Comparison of ENCODE assay signal across 19 cellular contexts in the genomic region with DNA sequence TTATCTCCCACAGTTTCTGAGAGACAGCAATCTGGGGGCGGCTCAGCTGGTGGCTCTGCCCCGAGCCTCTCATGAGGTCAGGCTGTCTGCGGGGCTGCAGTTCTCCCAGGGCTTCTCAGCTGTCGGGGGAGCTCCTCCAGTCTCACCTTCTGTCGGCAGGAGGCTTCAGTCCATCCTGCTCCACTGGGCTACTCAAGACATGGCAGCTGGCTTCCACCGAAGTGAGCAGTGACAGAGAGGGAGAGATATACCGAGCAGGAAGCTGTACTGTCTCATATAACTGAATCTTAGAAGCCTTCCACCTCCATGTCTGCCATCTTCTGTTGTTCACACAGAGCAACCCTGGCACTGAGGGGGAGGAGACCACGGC.
A peak's percentile ranks its signal among the peaks of the same experiment; 100 is the strongest.
DNase-seq lines count a peak whose midpoint lies in the region; ATAC-seq and TF ChIP-seq lines count a peak whose summit lies in the region.
"Had no signal": no experiment of that assay in that cellular context is flagged by ENCODE, and none has a peak within 500 bp of the region (broad histone marks: within the 10 kb centered on the region; RNA-seq: fewer than 3 reads in every experiment).

No MANE protein-coding gene starts in this region.

- H3K9me3 Mint-ChIP-seq in activated CD4-positive, alpha-beta T cell treated with anti-CD3 and anti-CD28 coated beads, Interleukin-2, amount 10 ng/mL, durations not matched to agents 7 days and 5 days: no peaks in the 10 kb centered on the region
- H3K9me3 Mint-ChIP-seq in CD8-positive, alpha-beta memory T cell: no peaks in the 10 kb centered on the region
- H3K9me3 Mint-ChIP-seq: activated T-helper 2 cell treated with anti-CD3 and anti-CD28 coated beads, Interferon-gamma antibody, Interleukin-2, Interleukin-4, amounts not matched to agents 10 μg/mL and 5 μg/mL and 100 μg/mL, durations not matched to agents 14 hours and 24 hours and 36 hours; neural crest cell had no signal

- peak overlapping the region; percentile 28; the same call in 1 of the 2 replicates for H4K91ac ChIP-seq in IMR-90 (ENCODE audit: insufficient read depth, low read depth, low read length)

- ATAC-seq in IMR-90 (ENCODE audit: low read depth) (peak; percentile 60), HG02678 (IDR thresholded peaks at IDR 0.05; ENCODE audit: unreplicated experiment) (no peak), HG03354 (IDR thresholded peaks at IDR 0.05; ENCODE audit: poor library complexity, severe bottlenecking, unreplicated experiment) (no peak)
- ATAC-seq: left ventricle myocardium superior, sciatic nerve had no signal

- no peaks in the 10 kb centered on the region for H3K79me2 ChIP-seq in osteoblast (ENCODE audit: insufficient read depth, low read length)

- H3K9me1 ChIP-seq in IMR-90 (ENCODE audit: insufficient read depth, low read length): peaks cover 12% of the 10 kb centered on the region

- H3K4me2 ChIP-seq in IMR-90 (ENCODE audit: low read depth, low read length) (peak overlapping the region; percentile 44), osteoblast (ENCODE audit: insufficient read depth, low read length) (peak overlapping the region; percentile 49)

- peak overlapping the region; percentile 79 for H2BK20ac ChIP-seq in IMR-90 (ENCODE audit: low read depth, low read length)

- peak overlapping the region; percentile 77 for H2AFZ ChIP-seq in IMR-90 (replicated peaks; ENCODE audit: low read length, poor library complexity)
- H2AFZ ChIP-seq in osteoblast (ENCODE audit: low read length): peak overlapping the region; percentile 91

- CTCF ChIA-PET in activated CD4-positive, alpha-beta T cell treated with anti-CD3 and anti-CD28 coated beads, Interleukin-2, amount 10 ng/mL, durations not matched to agents 7 days and 5 days (lab: Charles Lee): no interaction called here
- CTCF ChIA-PET in IMR-90 (lab: Yijun Ruan, JAX): interaction anchor here (0.6 to 0.9 kb wide), 2 partner anchors 12 to 371 kb away, joined by 4 read pairs; no protein-coding TSS in a partner anchor
- CTCF ChIA-PET in CD8-positive, alpha-beta memory T cell (lab: Charles Lee): no interaction called here

- H3K56ac ChIP-seq in IMR-90 (ENCODE audit: extremely low read depth, insufficient read depth, low read length): no peak overlapping the region

- peak overlapping the region; percentile 69; the same call in 1 of the 3 replicates for H2BK15ac ChIP-seq in IMR-90 (ENCODE audit: low read depth, low read length)

- peak overlapping the region; percentile 82 for H3K4ac ChIP-seq in IMR-90 (ENCODE audit: low read depth, low read length)

- H3K4me3 ChIP-seq in IMR-90 (ENCODE audit: insufficient read depth, low read depth, low read length) (no peak overlapping the region), colonic mucosa (no peak overlapping the region), osteoblast (ENCODE audit: insufficient read depth, low read length) (peak overlapping the region; percentile 10)
- H3K4me3 ChIP-seq in CD8-positive, alpha-beta memory T cell (ENCODE audit: low read length): no peak overlapping the region
- H3K4me3 ChIP-seq: tibial artery had no signal

- no peaks in the 10 kb centered on the region for H3K36me3 Mint-ChIP-seq in activated CD4-positive, alpha-beta T cell treated with anti-CD3 and anti-CD28 coated beads, Interleukin-2, amount 10 ng/mL, durations not matched to agents 7 days and 5 days (ENCODE audit: low read depth)
- no peaks in the 10 kb centered on the region for H3K36me3 Mint-ChIP-seq in CD8-positive, alpha-beta memory T cell

- H3K23ac ChIP-seq in IMR-90 (ENCODE audit: low read depth, low read length): peak overlapping the region; percentile 72; the same call in 1 of the 2 replicates

- peak overlapping the region; percentile 83 for H2BK120ac ChIP-seq in IMR-90 (ENCODE audit: low read depth, low read length)

- DNase-seq in activated CD4-positive, alpha-beta T cell treated with anti-CD3 and anti-CD28 coated beads, Interleukin-2, amount 10 ng/mL, durations not matched to agents 7 days and 5 days: no peak
- no peak for DNase-seq in activated CD4-positive, alpha-beta T cell treated with anti-CD3 and anti-CD28 coated beads, Interleukin-2, amount 50 U/mL, for 48 hours
- peak; percentile 10 for DNase-seq in IMR-90
- peak; percentile 7 for DNase-seq in colonic mucosa
- DNase-seq in osteoblast (ENCODE audit: insufficient read length, low spot score, missing footprints): peak; percentile 19
- no peak for DNase-seq in CD8-positive, alpha-beta memory T cell
- DNase-seq: ACHN; activated CD4-positive, alpha-beta T cell treated with anti-CD3 and anti-CD28 coated beads for 4 hours; left ventricle myocardium superior; NCI-H2029; NCI-H526; stimulated activated CD4-positive, alpha-beta T cell treated with anti-CD3 and anti-CD28 coated beads, Interleukin-4, amount 100 ng/mL, for 4 hours; SW 1271 had no signal

- H3K27ac ChIP-seq in IMR-90 (ENCODE audit: insufficient read depth, low read length) (no peak overlapping the region), colonic mucosa (no peak overlapping the region), osteoblast (ENCODE audit: low read depth, low read length) (no peak overlapping the region)
- no peak overlapping the region for H3K27ac ChIP-seq in CD8-positive, alpha-beta memory T cell (ENCODE audit: low read depth, low read length)
- H3K27ac ChIP-seq: tibial artery had no signal

- peaks cover 6% of the 10 kb centered on the region for H3K27me3 ChIP-seq in IMR-90 (ENCODE audit: control insufficient read depth, insufficient read depth, low read length)
- H3K27me3 ChIP-seq in colonic mucosa: no peaks in the 10 kb centered on the region
- H3K27me3 ChIP-seq in osteoblast (ENCODE audit: insufficient read depth, low read length): no peaks in the 10 kb centered on the region
- H3K27me3 ChIP-seq in CD8-positive, alpha-beta memory T cell (ENCODE audit: insufficient read depth, low read length, poor library complexity, severe bottlenecking): no peaks in the 10 kb centered on the region
- H3K27me3 ChIP-seq: tibial artery had no signal

- H4K5ac ChIP-seq in IMR-90 (ENCODE audit: low read depth, low read length): peak overlapping the region; percentile 81

- no peak overlapping the region for H3K9ac ChIP-seq in IMR-90 (ENCODE audit: low read depth, low read length)
- H3K9ac ChIP-seq in colonic mucosa (ENCODE audit: low read depth in 2 of 2, low read length in 2 of 2): no peak overlapping the region

- no TSS peak for BruUV-seq in IMR-90 (replicated peaks; lab: Mats Ljungman, UMichigan)

- no peak for TF ChIP-seq RAD21 in IMR-90 (IDR thresholded peaks at IDR 0.05; ENCODE audit: low read length)

- peak overlapping the region; percentile 52 for H3K27ac Mint-ChIP-seq in activated CD4-positive, alpha-beta T cell treated with anti-CD3 and anti-CD28 coated beads, Interleukin-2, amount 10 ng/mL, durations not matched to agents 7 days and 5 days
- no peak overlapping the region for H3K27ac Mint-ChIP-seq in CD8-positive, alpha-beta memory T cell
- H3K27ac Mint-ChIP-seq: activated T-helper 2 cell treated with anti-CD3 and anti-CD28 coated beads, Interferon-gamma antibody, Interleukin-2, Interleukin-4, amounts not matched to agents 10 μg/mL and 5 μg/mL and 100 μg/mL, durations not matched to agents 14 hours and 24 hours and 36 hours had no signal

- no peaks in the 10 kb centered on the region for H4K20me1 ChIP-seq in IMR-90 (ENCODE audit: insufficient read depth, low read length)
- no peaks in the 10 kb centered on the region for H4K20me1 ChIP-seq in osteoblast (ENCODE audit: insufficient read depth, low read length)

- no peaks in the 10 kb centered on the region for H3K79me1 ChIP-seq in IMR-90 (ENCODE audit: low read depth in 1 of 2, low read length in 2 of 2)

- H3K9me3 ChIP-seq in IMR-90 (ENCODE audit: control insufficient read depth, insufficient read depth, low read length) (no peaks in the 10 kb centered on the region), colonic mucosa (no peaks in the 10 kb centered on the region), osteoblast (ENCODE audit: low read depth, low read length) (no peaks in the 10 kb centered on the region)
- no peaks in the 10 kb centered on the region for H3K9me3 ChIP-seq in CD8-positive, alpha-beta memory T cell (ENCODE audit: low read length)
- H3K9me3 ChIP-seq: tibial artery had no signal

- H3K18ac ChIP-seq in IMR-90 (ENCODE audit: low read depth, low read length): peak overlapping the region; percentile 79

- in situ Hi-C loops in IMR-90 (cut with MboI; ENCODE audit: low sequenced_read_pairs): no loop called here

- peak overlapping the region; percentile 15 to 70; a peak in 3 of 4 replicates for H4K8ac ChIP-seq in IMR-90 (ENCODE audit: low read depth in 2 of 2, low read length in 2 of 2)

- intact Hi-C loops in IMR-90 (cut with micrococcal nuclease) (no loop called here), colonic mucosa (cut with DNase I) (no loop called here)

- TF ChIP-seq POLR2A in IMR-90 (IDR thresholded peaks at IDR 0.05; ENCODE audit: low read depth, low read length): no peak

- dilution Hi-C loops in IMR-90 (cut with HindIII; ENCODE audit: low sequenced_read_pairs, unreplicated experiment): no loop called here

- peak overlapping the region; percentile 11 for H2AK9ac ChIP-seq in IMR-90 (replicated peaks; ENCODE audit: low read depth, low read length, poor library complexity)

- peak overlapping the region; percentile 96 for H3K14ac ChIP-seq in IMR-90 (replicated peaks; ENCODE audit: low read depth, low read length)

- H3K4me1 Mint-ChIP-seq in activated CD4-positive, alpha-beta T cell treated with anti-CD3 and anti-CD28 coated beads, Interleukin-2, amount 10 ng/mL, durations not matched to agents 7 days and 5 days: peaks cover 8% of the 10 kb centered on the region
- H3K4me1 Mint-ChIP-seq in CD8-positive, alpha-beta memory T cell: peaks cover 0 to 3% (median 0%) of the 10 kb centered on the region in 3 donors

- H3K4me1 ChIP-seq in IMR-90 (ENCODE audit: control insufficient read depth, insufficient read depth, low read length): peaks cover 11% of the 10 kb centered on the region
- no peaks in the 10 kb centered on the region for H3K4me1 ChIP-seq in colonic mucosa
- H3K4me1 ChIP-seq in osteoblast (ENCODE audit: insufficient read depth, low read length): peaks cover 20% of the 10 kb centered on the region
- H3K4me1 ChIP-seq in CD8-positive, alpha-beta memory T cell (ENCODE audit: insufficient read depth, low read length): no peaks in the 10 kb centered on the region

- H3K4me3 Mint-ChIP-seq in activated CD4-positive, alpha-beta T cell treated with anti-CD3 and anti-CD28 coated beads, Interleukin-2, amount 10 ng/mL, durations not matched to agents 7 days and 5 days: no peak overlapping the region
- H3K4me3 Mint-ChIP-seq in CD8-positive, alpha-beta memory T cell: peak overlapping the region in 1 of 7 donors; percentile 21
- H3K4me3 Mint-ChIP-seq: neural crest cell had no signal

- peak overlapping the region; percentile 68; the same call in 1 of the 2 replicates for H2AK5ac ChIP-seq in IMR-90 (ENCODE audit: low read depth, low read length)

- POLR2A ChIA-PET in activated CD4-positive, alpha-beta T cell treated with anti-CD3 and anti-CD28 coated beads, Interleukin-2, amount 10 ng/mL, durations not matched to agents 7 days and 5 days (lab: Charles Lee): no interaction called here
- POLR2A ChIA-PET in IMR-90 (lab: Charles Lee; ENCODE audit: unreplicated experiment): interaction anchor here (0.7 kb wide), 1 partner anchor 25 kb away, joined by 4 read pairs; no protein-coding TSS in a partner anchor
- POLR2A ChIA-PET in CD8-positive, alpha-beta memory T cell (lab: Charles Lee): no interaction called here

- H2BK5ac ChIP-seq in IMR-90 (ENCODE audit: low read depth, low read length, poor library complexity, severe bottlenecking): no peak overlapping the region

- 10% methylated on average over 2 of the region's 8 CpGs; no CpG with 5 or more reads in 1 of the 2 experiments for WGBS in IMR-90 (ENCODE audit: extremely low coverage in 2 of 2, insufficient read length in 1 of 2), 2 experiments

- H3K36me3 ChIP-seq in IMR-90 (ENCODE audit: control insufficient read depth, insufficient read depth, low read length): no peaks in the 10 kb centered on the region
- H3K36me3 ChIP-seq in colonic mucosa: no peaks in the 10 kb centered on the region
- no peaks in the 10 kb centered on the region for H3K36me3 ChIP-seq in osteoblast (ENCODE audit: insufficient read depth, low read length)
- H3K36me3 ChIP-seq in CD8-positive, alpha-beta memory T cell (ENCODE audit: insufficient read depth, low read length): no peaks in the 10 kb centered on the region
- H3K36me3 ChIP-seq: tibial artery had no signal

- TF ChIP-seq CTCF in IMR-90 (conservative IDR thresholded peaks at IDR 0.05; ENCODE audit: low read depth, low read length): no peak
- no peak for TF ChIP-seq CTCF in colonic mucosa (IDR thresholded peaks at IDR 0.05)
- no peak for TF ChIP-seq CTCF in osteoblast (IDR thresholded peaks at IDR 0.05; ENCODE audit: extremely low read depth, low read depth, low read length)

- no peaks in the 10 kb centered on the region for H3K27me3 Mint-ChIP-seq in activated CD4-positive, alpha-beta T cell treated with anti-CD3 and anti-CD28 coated beads, Interleukin-2, amount 10 ng/mL, durations not matched to agents 7 days and 5 days
- peaks cover 10 to 42% of the 10 kb centered on the region in 2 donors for H3K27me3 Mint-ChIP-seq in CD8-positive, alpha-beta memory T cell

Comparison
In these comparisons a context has a peak if more than half of its experiments do, and no peak if none do; other contexts are left out.
1. DNase-seq: peak in IMR-90 (single experiment), colonic mucosa (single experiment) and osteoblast (single experiment); none in activated CD4-positive, alpha-beta T cell treated with anti-CD3 and anti-CD28 coated beads, Interleukin-2, amount 10 ng/mL, durations not matched to agents 7 days and 5 days (single experiment), activated CD4-positive, alpha-beta T cell treated with anti-CD3 and anti-CD28 coated beads, Interleukin-2, amount 50 U/mL, for 48 hours (0 of 2) and CD8-positive, alpha-beta memory T cell (0 of 5).